27 cellular contexts compared by ENCODE assay signal in the genomic region with DNA sequence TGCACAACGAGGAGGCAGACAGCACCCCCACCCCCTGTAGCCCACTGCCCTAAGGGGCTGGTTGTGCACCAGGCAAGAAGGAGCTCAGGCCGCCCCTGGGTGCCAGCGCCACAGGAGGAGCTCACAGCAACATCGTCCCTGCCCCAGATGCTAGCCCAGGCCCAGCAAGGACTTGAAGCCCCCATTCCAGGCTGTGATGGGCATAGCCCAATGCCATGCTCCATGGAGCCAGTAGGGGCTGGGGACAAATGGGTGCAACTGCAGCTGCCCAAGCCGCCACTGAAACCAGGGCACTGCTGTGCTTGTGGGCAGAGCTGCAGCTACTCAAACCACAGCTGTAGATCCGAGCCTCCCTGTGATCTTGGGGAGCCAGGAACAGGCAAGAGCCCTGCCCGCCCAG.
"Had no signal": no experiment of that assay in that cellular context is flagged by ENCODE, and none has a peak within 500 bp of the region (broad histone marks: within the 10 kb centered on the region; RNA-seq: fewer than 3 reads in every experiment).

No MANE protein-coding gene starts in this region.

- H3K27me3 Mint-ChIP-seq: naive thymus-derived CD4-positive, alpha-beta T cell; stimulated activated naive CD8-positive, alpha-beta T cell treated with anti-CD3 and anti-CD28 coated beads, Interleukin-15, amount 100 ng/mL, for 72 hours; type B pancreatic cell had no signal

- ATAC-seq: naive thymus-derived CD4-positive, alpha-beta T cell; natural killer cell; pancreas; psoas muscle; stimulated activated naive CD8-positive, alpha-beta T cell treated with anti-CD3 and anti-CD28 coated beads, Interleukin-15, Interleukin-2, amounts not matched to agents 100 U/mL and 50 U/mL, for 24 hours had no signal

- H3K27me3 ChIP-seq: neural progenitor cell, neutrophil, pancreas, right lobe of liver, sigmoid colon, suprapubic skin, testis, tibial artery, transverse colon, vagina had no signal

- H3K4me3 ChIP-seq: neural progenitor cell, pancreas, psoas muscle, right lobe of liver, sigmoid colon, suprapubic skin, testis, tibial artery, transverse colon, vagina had no signal

- H3K9me3 ChIP-seq: neutrophil, pancreas, psoas muscle, right lobe of liver, sigmoid colon, suprapubic skin, testis, tibial artery, transverse colon, vagina had no signal

- H3K36me3 ChIP-seq: neural progenitor cell, neutrophil, pancreas, right lobe of liver, sigmoid colon, suprapubic skin, tibial artery, transverse colon, vagina had no signal

- DNase-seq: naive thymus-derived CD4-positive, alpha-beta T cell; natural killer cell; nucleus accumbens; psoas muscle; right cardiac atrium; sigmoid colon; small intestine; stimulated activated CD4-positive, alpha-beta T cell treated with anti-CD3 and anti-CD28 coated beads, Interleukin-15, amount 100 ng/mL, for 24 hours; stimulated activated CD4-positive, alpha-beta T cell treated with anti-CD3 and anti-CD28 coated beads, Interleukin-2, amount 100 ng/mL, for 24 hours; stimulated activated CD4-positive, alpha-beta T cell treated with anti-CD3 and anti-CD28 coated beads, Interleukin-2, amount 100 ng/mL, for 48 hours; stimulated activated CD4-positive, alpha-beta T cell treated with anti-CD3 and anti-CD28 coated beads, Interleukin-4, amount 100 ng/mL, for 24 hours; stimulated activated naive CD4-positive, alpha-beta T cell; stimulated activated naive CD8-positive, alpha-beta T cell treated with anti-CD3 and anti-CD28 coated beads, Interleukin-15, amount 100 ng/mL, for 72 hours; stimulated activated naive CD8-positive, alpha-beta T cell treated with anti-CD3 and anti-CD28 coated beads, Interleukin-15, Interleukin-2, amounts not matched to agents 100 U/mL and 50 U/mL, for 24 hours; substantia nigra; testis; tibial artery; transverse colon had no signal

- H3K4me1 Mint-ChIP-seq: naive thymus-derived CD4-positive, alpha-beta T cell; natural killer cell; neural progenitor cell; stimulated activated effector memory CD8-positive, alpha-beta T cell treated with anti-CD3 and anti-CD28 coated beads, Interleukin-12 subunit alpha, Interleukin-12 subunit beta, amount 100 ng/mL, for 72 hours; stimulated activated naive CD8-positive, alpha-beta T cell treated with anti-CD3 and anti-CD28 coated beads, Interleukin-15, amount 100 ng/mL, for 72 hours had no signal

- H3K36me3 Mint-ChIP-seq: naive thymus-derived CD4-positive, alpha-beta T cell; natural killer cell; neural progenitor cell; stimulated activated effector memory CD8-positive, alpha-beta T cell treated with anti-CD3 and anti-CD28 coated beads, Interleukin-12 subunit alpha, Interleukin-12 subunit beta, amount 100 ng/mL, for 72 hours; type B pancreatic cell had no signal

- H3K27ac Mint-ChIP-seq: naive thymus-derived CD4-positive, alpha-beta T cell; natural killer cell; nephron; neural progenitor cell; stimulated activated effector memory CD8-positive, alpha-beta T cell treated with anti-CD3 and anti-CD28 coated beads, Interleukin-12 subunit alpha, Interleukin-12 subunit beta, amount 100 ng/mL, for 72 hours; stimulated activated naive CD8-positive, alpha-beta T cell treated with anti-CD3 and anti-CD28 coated beads, Interleukin-15, amount 100 ng/mL, for 72 hours; type B pancreatic cell had no signal

- H3K4me3 Mint-ChIP-seq: naive thymus-derived CD4-positive, alpha-beta T cell; natural killer cell; nephron; neural progenitor cell; stimulated activated effector memory CD8-positive, alpha-beta T cell treated with anti-CD3 and anti-CD28 coated beads, Interleukin-12 subunit alpha, Interleukin-12 subunit beta, amount 100 ng/mL, for 72 hours; stimulated activated naive CD8-positive, alpha-beta T cell treated with anti-CD3 and anti-CD28 coated beads, Interleukin-15, amount 100 ng/mL, for 72 hours; type B pancreatic cell had no signal

- H3K27ac ChIP-seq: neural progenitor cell, neutrophil, pancreas, psoas muscle, right lobe of liver, sigmoid colon, suprapubic skin, testis, tibial artery, transverse colon, vagina had no signal

- H3K4me1 ChIP-seq: neural progenitor cell, pancreas, psoas muscle, right lobe of liver, suprapubic skin, testis, tibial artery, transverse colon, vagina had no signal
